24 cellular contexts compared by ENCODE assay signal in genomic region chr15:25183581-25184330, GRCh38.
DNase-seq lines count a peak whose midpoint lies in the region; ATAC-seq and TF ChIP-seq lines count a peak whose summit lies in the region.
"Had no signal": no experiment of that assay in that cellular context is flagged by ENCODE, and none has a peak within 500 bp of the region (broad histone marks: within the 10 kb centered on the region; RNA-seq: fewer than 3 reads in every experiment).

No MANE protein-coding gene starts in this region.

- CTCF ChIA-PET in activated naive CD4-positive, alpha-beta T cell treated with anti-CD3 and anti-CD28 coated beads, Interleukin-2, amount 10 ng/mL, durations not matched to agents 7 days and 5 days (lab: Charles Lee) = no interaction called here

- no peak overlapping the region for H3K27ac ChIP-seq in endodermal cell (ENCODE audit: low read depth, low read length)
- no peak overlapping the region for H3K27ac ChIP-seq in tibial artery
- H3K27ac ChIP-seq: A549, breast epithelium, colonic mucosa, SJCRH30 had no signal

- DNase-seq in activated naive CD4-positive, alpha-beta T cell treated with anti-CD3 and anti-CD28 coated beads, Interleukin-2, amount 10 ng/mL, durations not matched to agents 7 days and 5 days = peak; percentile 17
- no peak for DNase-seq in activated naive CD4-positive, alpha-beta T cell (lab: John Stamatoyannopoulos, UW)
- peak; percentile 30 for DNase-seq in endodermal cell
- DNase-seq in mucosa of descending colon = peak in 2 of 3 donors; percentile 5 to 27
- DNase-seq in tibial artery = peak; percentile 15 to 28
- DNase-seq: activated CD4-positive, alpha-beta memory T cell treated with anti-CD3 and anti-CD28 coated beads for 36 hours; colonic mucosa; DMS53; HFFc6; mesenchymal stem cell; NCI-H146; NCI-H510A treated with DMSO at 0.1 percent for 48 hours; PC-3; stimulated activated CD8-positive, alpha-beta memory T cell treated with anti-CD3 and anti-CD28 coated beads, Interleukin-4, amount 100 ng/mL, for 48 hours; trophoblast cell had no signal

- H3K27me3 ChIP-seq in endodermal cell (ENCODE audit: control insufficient read depth, insufficient read depth, low read length, poor library complexity, severe bottlenecking) (no peaks in the 10 kb centered on the region), tibial artery (no peaks in the 10 kb centered on the region)
- H3K27me3 ChIP-seq: breast epithelium, colonic mucosa, SJCRH30 had no signal

- H3K4me3 Mint-ChIP-seq in activated naive CD4-positive, alpha-beta T cell treated with anti-CD3 and anti-CD28 coated beads, Interleukin-2, amount 10 ng/mL, durations not matched to agents 7 days and 5 days = no peak overlapping the region
- no peak overlapping the region for H3K4me3 Mint-ChIP-seq in endodermal cell
- H3K4me3 Mint-ChIP-seq: activated CD4-positive, alpha-beta memory T cell treated with anti-CD3 and anti-CD28 coated beads for 36 hours; B cell; GM23338; HFFc6; T-cell had no signal

- H3K27me3 Mint-ChIP-seq in activated naive CD4-positive, alpha-beta T cell treated with anti-CD3 and anti-CD28 coated beads, Interleukin-2, amount 10 ng/mL, durations not matched to agents 7 days and 5 days = no peaks in the 10 kb centered on the region
- H3K27me3 Mint-ChIP-seq in endodermal cell (ENCODE audit: insufficient read depth) = no peaks in the 10 kb centered on the region
- H3K27me3 Mint-ChIP-seq: activated CD4-positive, alpha-beta memory T cell treated with anti-CD3 and anti-CD28 coated beads for 36 hours; B cell; T-cell had no signal

- 77 to 88% methylated on average over 8 to 10 of the region's 10 CpGs for WGBS in endodermal cell (ENCODE audit: insufficient coverage in 1 of 2, insufficient read length in 1 of 2), 2 experiments

- no peak overlapping the region for H3K27ac Mint-ChIP-seq in activated naive CD4-positive, alpha-beta T cell treated with anti-CD3 and anti-CD28 coated beads, Interleukin-2, amount 10 ng/mL, durations not matched to agents 7 days and 5 days
- no peak overlapping the region for H3K27ac Mint-ChIP-seq in endodermal cell
- H3K27ac Mint-ChIP-seq: activated CD4-positive, alpha-beta memory T cell treated with anti-CD3 and anti-CD28 coated beads for 36 hours; B cell; GM23338; HFFc6; T-cell had no signal

- no peaks in the 10 kb centered on the region for H3K9me3 ChIP-seq in endodermal cell (ENCODE audit: control insufficient read depth, low read length)
- H3K9me3 ChIP-seq in mucosa of descending colon = peaks cover 99% of the 10 kb centered on the region
- peaks cover 0 to 76% (median 57%) of the 10 kb centered on the region in 3 donors for H3K9me3 ChIP-seq in tibial artery
- H3K9me3 ChIP-seq: A549, colonic mucosa, SJCRH30 had no signal

- H3K4me3 ChIP-seq in endodermal cell (ENCODE audit: low read length) = no peak overlapping the region
- H3K4me3 ChIP-seq in mucosa of descending colon = no peak overlapping the region
- no peak overlapping the region for H3K4me3 ChIP-seq in tibial artery
- H3K4me3 ChIP-seq: A549, breast epithelium, colonic mucosa, GM23338, SJCRH30 had no signal

- no peaks in the 10 kb centered on the region for H3K36me3 ChIP-seq in endodermal cell (ENCODE audit: control insufficient read depth, insufficient read depth, low read length)
- no peaks in the 10 kb centered on the region for H3K36me3 ChIP-seq in mucosa of descending colon (ENCODE audit: low read depth)
- H3K36me3 ChIP-seq in tibial artery = no peaks in the 10 kb centered on the region
- H3K36me3 ChIP-seq: breast epithelium, colonic mucosa, SJCRH30 had no signal

- intact Hi-C loops in mucosa of descending colon (cut with DNase I, micrococcal nuclease) = no loop called here
- intact Hi-C loops in tibial artery (cut with DNase I; ENCODE audit: low total_unique reads) = no loop called here

- peaks cover 61% of the 10 kb centered on the region for H3K9me3 Mint-ChIP-seq in activated naive CD4-positive, alpha-beta T cell treated with anti-CD3 and anti-CD28 coated beads, Interleukin-2, amount 10 ng/mL, durations not matched to agents 7 days and 5 days
- peaks cover 84% of the 10 kb centered on the region for H3K9me3 Mint-ChIP-seq in endodermal cell

- no peak for ATAC-seq in mucosa of descending colon
- no peak for ATAC-seq in GM21423 (IDR thresholded peaks at IDR 0.05; ENCODE audit: unreplicated experiment)
- ATAC-seq in GM19467 (IDR thresholded peaks at IDR 0.05; ENCODE audit: unreplicated experiment) = no peak
- ATAC-seq in HG03520 (IDR thresholded peaks at IDR 0.05; ENCODE audit: unreplicated experiment) = no peak
- ATAC-seq: A549, PC-3, T-cell had no signal

- no peaks in the 10 kb centered on the region for H3K36me3 Mint-ChIP-seq in activated naive CD4-positive, alpha-beta T cell treated with anti-CD3 and anti-CD28 coated beads, Interleukin-2, amount 10 ng/mL, durations not matched to agents 7 days and 5 days
- H3K36me3 Mint-ChIP-seq in endodermal cell (ENCODE audit: low read depth) = no peaks in the 10 kb centered on the region
- H3K36me3 Mint-ChIP-seq: activated CD4-positive, alpha-beta memory T cell treated with anti-CD3 and anti-CD28 coated beads for 36 hours; T-cell had no signal

- TF ChIP-seq CTCF in endodermal cell (conservative IDR thresholded peaks at IDR 0.05) (no peak), mucosa of descending colon (IDR thresholded peaks at IDR 0.05) (no peak), tibial artery (IDR thresholded peaks at IDR 0.05) (no peak)

- H3K9ac ChIP-seq in endodermal cell (ENCODE audit: extremely low read depth, low read length, poor library complexity, severe bottlenecking) = no peak overlapping the region

- no peaks in the 10 kb centered on the region for H3K4me1 Mint-ChIP-seq in activated naive CD4-positive, alpha-beta T cell treated with anti-CD3 and anti-CD28 coated beads, Interleukin-2, amount 10 ng/mL, durations not matched to agents 7 days and 5 days
- H3K4me1 Mint-ChIP-seq in endodermal cell = no peaks in the 10 kb centered on the region
- H3K4me1 Mint-ChIP-seq: B cell, GM23338, T-cell had no signal

- no peaks in the 10 kb centered on the region for H3K4me1 ChIP-seq in endodermal cell (ENCODE audit: control insufficient read depth, insufficient read depth, low read length)
- H3K4me1 ChIP-seq in mucosa of descending colon (ENCODE audit: low read depth) = no peaks in the 10 kb centered on the region
- H3K4me1 ChIP-seq in tibial artery = no peaks in the 10 kb centered on the region
- H3K4me1 ChIP-seq: A549, breast epithelium, colonic mucosa, SJCRH30 had no signal

Comparison
In these comparisons a context has a peak if more than half of its experiments do, and no peak if none do; other contexts are left out.
1. DNase-seq: peak in activated naive CD4-positive, alpha-beta T cell treated with anti-CD3 and anti-CD28 coated beads, Interleukin-2, amount 10 ng/mL, durations not matched to agents 7 days and 5 days (single experiment), endodermal cell (single experiment), mucosa of descending colon (2 of 3) and tibial artery (2 of 2); none in activated naive CD4-positive, alpha-beta T cell (0 of 4).